Comparison of ENCODE assay signal across 1 cellular context in the genomic region with DNA sequence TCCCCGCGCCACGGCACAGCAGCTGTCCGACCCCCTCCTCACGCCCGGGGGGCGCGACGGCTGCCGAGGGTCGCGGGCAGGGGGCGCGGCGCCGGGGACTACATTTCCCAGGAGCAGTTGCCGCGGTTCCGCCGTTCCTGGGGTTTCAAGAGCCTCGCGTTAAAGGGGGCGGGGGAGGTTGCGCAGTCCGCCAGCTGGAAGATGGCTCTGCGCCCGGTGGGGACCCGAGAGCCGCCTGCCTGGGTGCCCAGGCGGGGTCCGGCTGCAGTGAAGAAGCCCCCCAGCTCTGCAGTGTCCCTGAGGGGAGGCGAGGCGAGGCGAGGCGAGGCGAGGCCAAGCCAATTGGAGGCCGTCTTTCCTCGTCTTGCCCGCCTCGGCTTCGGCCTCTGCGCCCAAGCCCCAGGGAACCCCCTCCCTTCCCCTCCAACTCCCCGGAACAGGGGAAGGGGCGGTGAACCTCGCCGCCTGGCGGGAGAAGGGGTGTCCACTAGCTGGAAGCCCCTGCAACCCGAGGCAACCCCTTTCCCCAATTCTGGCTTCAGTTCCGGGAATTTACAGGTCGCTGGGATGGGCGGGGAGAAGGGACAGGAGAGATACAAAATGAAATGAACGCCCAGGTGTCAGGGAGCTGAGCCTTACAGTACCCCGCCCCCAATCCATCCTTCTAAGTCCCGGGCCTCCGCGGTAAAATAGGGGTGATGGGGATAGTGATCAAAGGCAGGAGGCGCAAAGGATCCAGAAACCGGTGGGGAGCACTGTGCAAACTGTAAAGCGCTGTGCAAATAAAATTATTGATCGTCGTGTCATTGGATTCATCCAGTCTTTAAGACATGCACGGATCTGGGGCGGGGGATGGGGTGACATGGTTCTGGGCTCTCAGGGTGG.
TF ChIP-seq lines count a peak whose summit lies in the region.

No MANE protein-coding gene starts in this region.

TF ChIP-seq in K562, 482 proteins besides CTCF, POLR2A, EP300 and RAD21 (continued from another document):
- TF ChIP-seq, protein P1, sequence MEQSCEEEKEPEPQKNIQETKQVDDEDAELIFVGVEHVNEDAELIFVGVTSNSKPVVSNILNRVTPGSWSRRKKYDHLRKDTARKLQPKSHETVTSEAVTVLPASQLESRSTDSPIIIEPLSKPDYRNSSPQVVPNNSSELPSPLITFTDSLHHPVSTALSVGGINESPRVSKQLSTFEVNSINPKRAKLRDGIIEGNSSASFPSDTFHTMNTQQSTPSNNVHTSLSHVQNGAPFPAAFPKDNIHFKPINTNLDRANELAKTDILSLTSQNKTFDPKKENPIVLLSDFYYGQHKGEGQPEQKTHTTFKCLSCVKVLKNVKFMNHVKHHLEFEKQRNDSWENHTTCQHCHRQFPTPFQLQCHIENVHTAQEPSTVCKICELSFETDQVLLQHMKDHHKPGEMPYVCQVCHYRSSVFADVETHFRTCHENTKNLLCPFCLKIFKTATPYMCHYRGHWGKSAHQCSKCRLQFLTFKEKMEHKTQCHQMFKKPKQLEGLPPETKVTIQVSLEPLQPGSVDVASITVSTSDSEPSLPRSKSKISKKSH (CRISPR knock-in tag; IDR thresholded peaks at IDR 0.05) = no peak
- TF ChIP-seq, protein P2, sequence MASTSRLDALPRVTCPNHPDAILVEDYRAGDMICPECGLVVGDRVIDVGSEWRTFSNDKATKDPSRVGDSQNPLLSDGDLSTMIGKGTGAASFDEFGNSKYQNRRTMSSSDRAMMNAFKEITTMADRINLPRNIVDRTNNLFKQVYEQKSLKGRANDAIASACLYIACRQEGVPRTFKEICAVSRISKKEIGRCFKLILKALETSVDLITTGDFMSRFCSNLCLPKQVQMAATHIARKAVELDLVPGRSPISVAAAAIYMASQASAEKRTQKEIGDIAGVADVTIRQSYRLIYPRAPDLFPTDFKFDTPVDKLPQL (IDR thresholded peaks at IDR 0.05; ENCODE audit: extremely low read depth, insufficient read length) = no peak
- TF ChIP-seq FOXA1 (IDR thresholded peaks at IDR 0.05; ENCODE audit: borderline replicate concordance) = no peak
- TF ChIP-seq, protein P3, sequence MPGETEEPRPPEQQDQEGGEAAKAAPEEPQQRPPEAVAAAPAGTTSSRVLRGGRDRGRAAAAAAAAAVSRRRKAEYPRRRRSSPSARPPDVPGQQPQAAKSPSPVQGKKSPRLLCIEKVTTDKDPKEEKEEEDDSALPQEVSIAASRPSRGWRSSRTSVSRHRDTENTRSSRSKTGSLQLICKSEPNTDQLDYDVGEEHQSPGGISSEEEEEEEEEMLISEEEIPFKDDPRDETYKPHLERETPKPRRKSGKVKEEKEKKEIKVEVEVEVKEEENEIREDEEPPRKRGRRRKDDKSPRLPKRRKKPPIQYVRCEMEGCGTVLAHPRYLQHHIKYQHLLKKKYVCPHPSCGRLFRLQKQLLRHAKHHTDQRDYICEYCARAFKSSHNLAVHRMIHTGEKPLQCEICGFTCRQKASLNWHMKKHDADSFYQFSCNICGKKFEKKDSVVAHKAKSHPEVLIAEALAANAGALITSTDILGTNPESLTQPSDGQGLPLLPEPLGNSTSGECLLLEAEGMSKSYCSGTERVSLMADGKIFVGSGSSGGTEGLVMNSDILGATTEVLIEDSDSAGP (CRISPR knock-in tag; IDR thresholded peaks at IDR 0.05) = no peak
- 0 out of 2 replicates have a peak, but pooled peaks have one; percentile 38 for TF ChIP-seq ELF2 (CRISPR knock-in tag; IDR thresholded peaks at IDR 0.05)
- TF ChIP-seq, protein P4, sequence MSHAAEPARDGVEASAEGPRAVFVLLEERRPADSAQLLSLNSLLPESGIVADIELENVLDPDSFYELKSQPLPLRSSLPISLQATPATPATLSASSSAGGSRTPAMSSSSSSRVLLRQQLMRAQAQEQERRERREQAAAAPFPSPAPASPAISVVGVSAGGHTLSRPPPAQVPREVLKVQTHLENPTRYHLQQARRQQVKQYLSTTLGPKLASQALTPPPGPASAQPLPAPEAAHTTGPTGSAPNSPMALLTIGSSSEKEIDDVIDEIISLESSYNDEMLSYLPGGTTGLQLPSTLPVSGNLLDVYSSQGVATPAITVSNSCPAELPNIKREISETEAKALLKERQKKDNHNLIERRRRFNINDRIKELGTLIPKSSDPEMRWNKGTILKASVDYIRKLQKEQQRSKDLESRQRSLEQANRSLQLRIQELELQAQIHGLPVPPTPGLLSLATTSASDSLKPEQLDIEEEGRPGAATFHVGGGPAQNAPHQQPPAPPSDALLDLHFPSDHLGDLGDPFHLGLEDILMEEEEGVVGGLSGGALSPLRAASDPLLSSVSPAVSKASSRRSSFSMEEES (CRISPR knock-in tag; IDR thresholded peaks at IDR 0.05) = no peak
- TF ChIP-seq ZC3H8 (IDR thresholded peaks at IDR 0.05) = no peak
- no peak for TF ChIP-seq SMARCC2 (IDR thresholded peaks at IDR 0.05; ENCODE audit: low read depth)
